ENCODE assay signal across 11 cellular contexts in genomic region chr7:27106181-27106905, GRCh38. TPM values are rescaled to one million over a fixed set of nuclear protein-coding genes. Genes with fewer than 3 reads are reported as not detected.
DNase-seq lines count a peak whose midpoint lies in the region; ATAC-seq and TF ChIP-seq lines count a peak whose summit lies in the region.
"Had no signal": no experiment of that assay in that cellular context is flagged by ENCODE, and none has a peak within 500 bp of the region (broad histone marks: within the 10 kb centered on the region; RNA-seq: fewer than 3 reads in every experiment).

No MANE protein-coding gene starts in this region.

- no peak overlapping the region for H2AFZ ChIP-seq in fibroblast of lung (ENCODE audit: low read length)

- no peaks in the 10 kb centered on the region for H4K20me1 ChIP-seq in fibroblast of lung (ENCODE audit: control insufficient read depth, extremely low read depth, insufficient read depth, low read length)

- ATAC-seq in upper lobe of right lung (no peak), GM18867 (IDR thresholded peaks at IDR 0.05; ENCODE audit: unreplicated experiment) (no peak)
- ATAC-seq: stimulated activated naive CD8-positive, alpha-beta T cell treated with anti-CD3 and anti-CD28 coated beads, Interleukin-15, amount 100 ng/mL, for 72 hours had no signal

- H3K4me1 ChIP-seq in fibroblast of lung (ENCODE audit: control insufficient read depth, extremely low read depth, insufficient read depth, low read length), result peaks cover 36% of the 10 kb centered on the region
- H3K4me1 ChIP-seq in muscle layer of duodenum (ENCODE audit: control insufficient read depth in 1 of 2, insufficient read depth in 2 of 2, low read length in 2 of 2), result peaks cover 16 to 17% of the 10 kb centered on the region in 2 donors
- peaks cover 18% of the 10 kb centered on the region for H3K4me1 ChIP-seq in upper lobe of right lung

- H3K27ac ChIP-seq in fibroblast of lung (ENCODE audit: insufficient read depth, low read length) (peak overlapping the region; percentile 95), muscle layer of duodenum (ENCODE audit: low read length) (peak overlapping the region; percentile 95), upper lobe of right lung (peak overlapping the region; percentile 91)
- H3K27ac ChIP-seq: 22Rv1 had no signal

- peak; percentile 16 for DNase-seq in NCI-H2227 (lab: John Stamatoyannopoulos, UW; ENCODE audit: unreplicated experiment)
- DNase-seq in NCI-H2227 treated with DMSO at 0.1 percent for 48 hours (lab: John Stamatoyannopoulos, UW), result no peak
- DNase-seq in fibroblast of lung (ENCODE audit: low read depth in 2 of 2), result peak; percentile 55 to 68
- DNase-seq in upper lobe of right lung, result no peak
- no peak for DNase-seq in cerebellar cortex (ENCODE audit: low spot score)
- DNase-seq in dedifferentiated amniotic fluid mesenchymal stem cell (ENCODE audit: extremely low spot score), result no peak
- DNase-seq: MG63; stimulated activated naive CD8-positive, alpha-beta T cell treated with anti-CD3 and anti-CD28 coated beads, Interleukin-15, amount 100 ng/mL, for 72 hours had no signal

- H3K4me3 ChIP-seq in fibroblast of lung (replicated peaks in 1 of 4; ENCODE audit: control extremely low read depth in 1 of 4, insufficient read depth in 1 of 4, low read depth in 3 of 4, low read length in 4 of 4) (peak overlapping the region; percentile 38 to 92 (median 43)), muscle layer of duodenum (ENCODE audit: low read depth in 1 of 2, low read length in 2 of 2) (peak overlapping the region; percentile 62 to 90), upper lobe of right lung (peak overlapping the region; percentile 46)
- H3K4me3 ChIP-seq: MG63 had no signal

- H3K9me3 ChIP-seq in fibroblast of lung (ENCODE audit: control insufficient read depth, insufficient read depth, low read depth, low read length) (no peaks in the 10 kb centered on the region), muscle layer of duodenum (ENCODE audit: control insufficient read depth in 1 of 2, low read length in 2 of 2) (no peaks in the 10 kb centered on the region), upper lobe of right lung (no peaks in the 10 kb centered on the region)
- H3K9me3 ChIP-seq: MG63 had no signal

- no peaks in the 10 kb centered on the region for H3K36me3 ChIP-seq in fibroblast of lung (ENCODE audit: control insufficient read depth, insufficient read depth, low read length)
- no peaks in the 10 kb centered on the region for H3K36me3 ChIP-seq in muscle layer of duodenum (ENCODE audit: control insufficient read depth in 1 of 2, insufficient read depth in 2 of 2, low read length in 2 of 2)
- no peaks in the 10 kb centered on the region for H3K36me3 ChIP-seq in upper lobe of right lung

- intact Hi-C loops in upper lobe of right lung (cut with DNase I), result loop anchor here (10.0 kb wide), 1 partner anchor 252 kb away; no protein-coding TSS in a partner anchor

- H3K27me3 ChIP-seq in fibroblast of lung (ENCODE audit: control insufficient read depth, insufficient read depth, low read length) (no peaks in the 10 kb centered on the region), muscle layer of duodenum (ENCODE audit: low read depth, low read length) (peaks cover 12% of the 10 kb centered on the region), upper lobe of right lung (peaks cover 26% of the 10 kb centered on the region)
- H3K27me3 ChIP-seq: MG63 had no signal

- H3K4me2 ChIP-seq in fibroblast of lung (ENCODE audit: extremely low read depth, insufficient read depth, low read length), result peak overlapping the region; percentile 76

- H3K79me2 ChIP-seq in fibroblast of lung (ENCODE audit: control insufficient read depth, insufficient read depth, low read length), result peaks cover 63% of the 10 kb centered on the region

- no peak for TF ChIP-seq CTCF in fibroblast of lung (conservative IDR thresholded peaks at IDR 0.05 in 1 of 2, IDR thresholded peaks at IDR 0.05 in 1 of 2; ENCODE audit: low read depth in 1 of 2, low read length in 2 of 2)
- TF ChIP-seq CTCF in upper lobe of right lung (IDR thresholded peaks at IDR 0.05), result no peak

- H3K9ac ChIP-seq in fibroblast of lung (ENCODE audit: insufficient read depth, low read length), result peak overlapping the region; percentile 67

RNA-seq across cellular contexts. Expression of gene HOXA2, which starts 3.9 kb away (rescaled TPM):
- total RNA-seq in fibroblast of lung (1.0 and 1.3 TPM in 2 replicates), upper lobe of right lung (2.1 TPM)
- 2.3 and 2.6 TPM in 2 replicates for polyA plus RNA-seq in fibroblast of lung
- 1.4 and 2.2 TPM in 2 replicates for polyA plus RNA-seq in fibroblast of lung (2012)
- 2.1 and 2.3 TPM in 2 replicates for polyA minus RNA-seq in fibroblast of lung (ENCODE audit: low replicate concordance)

RNA-seq across cellular contexts. Expression of gene HOXA1, which starts 10.5 kb away (rescaled TPM):
- 0.50 and 0.51 TPM in 2 replicates for total RNA-seq in fibroblast of lung
- polyA plus RNA-seq in fibroblast of lung, result 0.58 and 0.83 TPM in 2 replicates
- 0.66 and 0.67 TPM in 2 replicates for polyA plus RNA-seq in fibroblast of lung (2012)
- polyA minus RNA-seq in fibroblast of lung (ENCODE audit: low replicate concordance), result 1.1 TPM in 1 of 2 replicates, not detected in the other
- 0.75 TPM for total RNA-seq in upper lobe of right lung

RNA-seq across cellular contexts. Expression of gene HOXA4, which starts 24.2 kb away (rescaled TPM):
- total RNA-seq in fibroblast of lung, result 0.33 and 0.51 TPM in 2 replicates
- polyA plus RNA-seq in fibroblast of lung, result 2.4 and 3.6 TPM in 2 replicates
- polyA plus RNA-seq in fibroblast of lung (2012), result 2.6 and 3.3 TPM in 2 replicates
- 1.6 and 3.6 TPM in 2 replicates for polyA minus RNA-seq in fibroblast of lung (ENCODE audit: low replicate concordance)
- total RNA-seq in upper lobe of right lung, result 7.1 TPM

RNA-seq across cellular contexts. Expression of gene HOXA5, which starts 37.1 kb away (rescaled TPM):
- total RNA-seq in fibroblast of lung, result 18.3 and 22.1 TPM in 2 replicates
- polyA plus RNA-seq in fibroblast of lung, result 16.6 and 35.6 TPM in 2 replicates
- polyA plus RNA-seq in fibroblast of lung (2012), result 17.5 and 31.8 TPM in 2 replicates
- polyA minus RNA-seq in fibroblast of lung (ENCODE audit: low replicate concordance), result 3.1 and 3.9 TPM in 2 replicates
- 16.0 TPM for total RNA-seq in upper lobe of right lung

RNA-seq across cellular contexts. Expression of gene HOXA6, which starts 41.2 kb away (rescaled TPM):
- total RNA-seq in fibroblast of lung, result 3.6 and 4.4 TPM in 2 replicates
- 0.70 and 1.2 TPM in 2 replicates for polyA plus RNA-seq in fibroblast of lung
- polyA plus RNA-seq in fibroblast of lung (2012), result 1.6 and 3.8 TPM in 2 replicates
- 0.30 and 1.6 TPM in 2 replicates for polyA minus RNA-seq in fibroblast of lung (ENCODE audit: low replicate concordance)
- 6.5 TPM for total RNA-seq in upper lobe of right lung

Comparison
In these comparisons a context has a peak if more than half of its experiments do, and no peak if none do; other contexts are left out.
1. DNase-seq: peak in NCI-H2227 (single experiment) and fibroblast of lung (2 of 2); none in NCI-H2227 treated with DMSO at 0.1 percent for 48 hours (single experiment), upper lobe of right lung (single experiment), cerebellar cortex (single experiment) and dedifferentiated amniotic fluid mesenchymal stem cell (single experiment).
2. Peak in every context shown above with its lines, with median percentiles within 50 percentile points of each other: H3K27ac ChIP-seq and H3K4me3 ChIP-seq.